ENCODE assay signal across 1 cellular context in the genomic region with DNA sequence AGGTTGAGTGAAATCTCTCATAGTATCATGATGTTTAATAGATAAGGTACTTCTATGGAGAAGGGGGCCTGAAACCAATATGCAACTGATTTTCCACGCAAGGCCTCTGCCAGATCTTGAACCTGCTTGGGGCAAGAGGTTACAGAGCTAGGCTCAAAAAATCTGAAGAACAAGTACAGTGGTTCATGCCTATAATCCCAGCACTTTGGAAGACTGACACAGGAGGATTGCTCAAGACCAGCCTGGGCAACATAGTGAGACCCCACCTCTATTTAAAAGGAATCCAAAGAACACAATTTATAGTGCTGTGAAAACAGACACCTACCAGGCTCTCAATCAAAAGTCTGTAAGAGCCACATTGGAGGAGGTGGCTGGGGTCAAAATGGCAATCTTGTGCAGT.
A peak's percentile ranks its signal among the peaks of the same experiment; 100 is the strongest.
TF ChIP-seq lines count a peak whose summit lies in the region.

No MANE protein-coding gene starts in this region.

TF ChIP-seq in HepG2, 621 proteins besides CTCF, POLR2A, EP300 and RAD21:
- TF ChIP-seq, protein P1, sequence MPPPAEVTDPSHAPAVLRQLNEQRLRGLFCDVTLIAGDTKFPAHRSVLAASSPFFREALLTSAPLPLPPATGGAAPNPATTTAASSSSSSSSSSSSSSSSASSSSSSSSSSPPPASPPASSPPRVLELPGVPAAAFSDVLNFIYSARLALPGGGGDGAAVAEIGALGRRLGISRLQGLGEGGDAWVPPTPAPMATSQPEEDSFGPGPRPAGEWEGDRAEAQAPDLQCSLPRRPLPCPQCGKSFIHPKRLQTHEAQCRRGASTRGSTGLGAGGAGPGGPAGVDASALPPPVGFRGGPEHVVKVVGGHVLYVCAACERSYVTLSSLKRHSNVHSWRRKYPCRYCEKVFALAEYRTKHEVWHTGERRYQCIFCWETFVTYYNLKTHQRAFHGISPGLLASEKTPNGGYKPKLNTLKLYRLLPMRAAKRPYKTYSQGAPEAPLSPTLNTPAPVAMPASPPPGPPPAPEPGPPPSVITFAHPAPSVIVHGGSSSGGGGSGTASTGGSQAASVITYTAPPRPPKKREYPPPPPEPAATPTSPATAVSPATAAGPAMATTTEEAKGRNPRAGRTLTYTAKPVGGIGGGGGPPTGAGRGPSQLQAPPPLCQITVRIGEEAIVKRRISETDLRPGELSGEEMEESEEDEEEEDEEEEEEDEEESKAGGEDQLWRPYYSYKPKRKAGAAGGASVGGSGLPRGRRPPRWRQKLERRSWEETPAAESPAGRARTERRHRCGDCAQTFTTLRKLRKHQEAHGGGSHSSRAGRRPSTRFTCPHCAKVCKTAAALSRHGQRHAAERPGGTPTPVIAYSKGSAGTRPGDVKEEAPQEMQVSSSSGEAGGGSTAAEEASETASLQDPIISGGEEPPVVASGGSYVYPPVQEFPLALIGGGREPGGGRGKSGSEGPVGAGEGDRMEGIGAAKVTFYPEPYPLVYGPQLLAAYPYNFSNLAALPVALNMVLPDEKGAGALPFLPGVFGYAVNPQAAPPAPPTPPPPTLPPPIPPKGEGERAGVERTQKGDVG (CRISPR knock-in tag; IDR thresholded peaks at IDR 0.05; ENCODE audit: borderline replicate concordance), result no peak
- TF ChIP-seq ZNF121 (CRISPR knock-in tag; IDR thresholded peaks at IDR 0.05), result peak; percentile 66; the same call in 1 of the 2 replicates
TF ChIP-seq in HepG2: peak in this region for 1.
